ENCODE assay signal across 1 cellular context in the genomic region with DNA sequence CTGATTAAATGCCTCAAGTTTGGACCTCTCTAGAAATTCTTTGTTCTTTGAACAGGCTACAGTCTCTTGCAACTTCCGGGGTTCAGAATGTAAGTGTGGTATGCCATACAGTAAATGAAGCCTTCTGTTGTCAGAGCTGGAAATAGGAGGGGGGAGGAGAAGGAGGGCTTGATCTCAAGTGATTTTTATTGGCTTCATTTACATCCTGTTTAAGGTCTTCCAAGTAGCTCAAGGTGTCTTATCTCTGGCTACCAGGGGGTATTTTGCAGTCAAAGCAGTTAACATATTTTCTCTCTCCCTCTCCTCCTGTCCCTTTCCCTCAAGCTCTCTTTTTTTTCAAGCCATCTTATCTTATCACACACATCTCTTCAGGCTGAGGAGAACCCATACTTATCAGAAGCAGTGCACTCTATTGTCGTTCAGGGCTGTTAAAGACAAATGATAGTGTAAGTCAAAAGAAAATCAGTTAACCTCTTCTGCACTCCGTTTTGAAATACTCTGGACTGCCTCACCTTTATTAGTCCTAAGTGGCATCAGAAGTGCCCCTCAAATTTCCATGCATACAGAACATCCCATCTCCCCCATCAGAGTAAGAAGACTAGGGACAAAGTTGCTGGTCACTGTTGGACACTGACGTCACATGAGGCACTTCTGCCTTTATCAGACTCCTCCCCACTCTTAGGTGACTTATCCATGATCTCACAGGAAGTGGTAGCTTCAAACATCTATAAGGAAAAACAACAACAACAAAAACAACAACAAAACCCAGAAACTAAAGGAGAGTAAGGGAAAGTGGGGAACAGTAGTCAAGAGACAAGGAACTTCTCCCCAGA.
A peak's percentile ranks its signal among the peaks of the same experiment; 100 is the strongest.
TF ChIP-seq lines count a peak whose summit lies in the region.

No MANE protein-coding gene starts in this region.

TF ChIP-seq in K562, 482 proteins besides CTCF, POLR2A, EP300 and RAD21 (continued from another document and continues in another):
- TF ChIP-seq STAT6 (CRISPR knock-in tag; IDR thresholded peaks at IDR 0.05) (no peak), ZBTB5 (IDR thresholded peaks at IDR 0.05) (no peak), ZNF511 (CRISPR knock-in tag; IDR thresholded peaks at IDR 0.05) (no peak), TCF7L2 (IDR thresholded peaks at IDR 0.05; ENCODE audit: low read depth, low read length) (no peak), E4F1 (CRISPR knock-in tag; IDR thresholded peaks at IDR 0.05; ENCODE audit: borderline replicate concordance) (no peak), ZNF778 (CRISPR knock-in tag; IDR thresholded peaks at IDR 0.05) (no peak), CBFB (CRISPR knock-in tag; IDR thresholded peaks at IDR 0.05) (no peak), PYGO2 (tag; IDR thresholded peaks at IDR 0.05) (peak; percentile 85), ETV6 (IDR thresholded peaks at IDR 0.05; ENCODE audit: borderline replicate concordance in 1 of 2, low read depth in 2 of 2, low read length in 1 of 2) (no peak), ETV6 (CRISPR knock-in tag; IDR thresholded peaks at IDR 0.05; ENCODE audit: borderline replicate concordance) (no peak), ZNF695 (CRISPR knock-in tag; IDR thresholded peaks at IDR 0.05) (no peak), NFATC3 (IDR thresholded peaks at IDR 0.05) (no peak), RFX5 (IDR thresholded peaks at IDR 0.05; ENCODE audit: low read depth, low read length) (no peak), NR2C2 (CRISPR knock-in tag; IDR thresholded peaks at IDR 0.05) (no peak), NR2C2 (tag; IDR thresholded peaks at IDR 0.05) (no peak), RREB1 (CRISPR knock-in tag; IDR thresholded peaks at IDR 0.05) (no peak), CCAR2 (IDR thresholded peaks at IDR 0.05; ENCODE audit: low read depth, low read length) (no peak), E2F1 (CRISPR knock-in tag; IDR thresholded peaks at IDR 0.05) (no peak), GTF2E2 (tag; IDR thresholded peaks at IDR 0.05) (0 out of 2 replicates have a peak, but pooled peaks have one; percentile 41), RB1 (IDR thresholded peaks at IDR 0.05; ENCODE audit: low read depth) (no peak), CHD2 (IDR thresholded peaks at IDR 0.05; ENCODE audit: low read depth, low read length) (no peak), SRF (CRISPR knock-in tag; IDR thresholded peaks at IDR 0.05) (no peak), MTF1 (CRISPR knock-in tag; IDR thresholded peaks at IDR 0.05; ENCODE audit: borderline replicate concordance) (no peak), SMAD1 (IDR thresholded peaks at IDR 0.05; ENCODE audit: low read depth, low read length, partially characterized antibody) (no peak), GTF2F1 (IDR thresholded peaks at IDR 0.05; ENCODE audit: low read depth, low read length) (no peak), RBM25 (IDR thresholded peaks at IDR 0.05; ENCODE audit: low read depth, low read length, severe bottlenecking) (no peak), RBM15 (IDR thresholded peaks at IDR 0.05; ENCODE audit: insufficient read depth, low read length) (no peak), SFPQ (IDR thresholded peaks at IDR 0.05; ENCODE audit: low read depth, low read length) (no peak), NR3C1 (CRISPR knock-in tag; IDR thresholded peaks at IDR 0.05) (no peak), ZNF143 (CRISPR knock-in tag; IDR thresholded peaks at IDR 0.05) (no peak), SRSF3 (IDR thresholded peaks at IDR 0.05; ENCODE audit: insufficient read depth, low read length) (no peak), TCF3 (CRISPR knock-in tag; IDR thresholded peaks at IDR 0.05) (peak; percentile 83)
- TF ChIP-seq, protein P1, sequence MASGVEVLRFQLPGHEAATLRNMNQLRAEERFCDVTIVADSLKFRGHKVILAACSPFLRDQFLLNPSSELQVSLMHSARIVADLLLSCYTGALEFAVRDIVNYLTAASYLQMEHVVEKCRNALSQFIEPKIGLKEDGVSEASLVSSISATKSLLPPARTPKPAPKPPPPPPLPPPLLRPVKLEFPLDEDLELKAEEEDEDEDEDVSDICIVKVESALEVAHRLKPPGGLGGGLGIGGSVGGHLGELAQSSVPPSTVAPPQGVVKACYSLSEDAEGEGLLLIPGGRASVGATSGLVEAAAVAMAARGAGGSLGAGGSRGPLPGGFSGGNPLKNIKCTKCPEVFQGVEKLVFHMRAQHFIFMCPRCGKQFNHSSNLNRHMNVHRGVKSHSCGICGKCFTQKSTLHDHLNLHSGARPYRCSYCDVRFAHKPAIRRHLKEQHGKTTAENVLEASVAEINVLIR (CRISPR knock-in tag; IDR thresholded peaks at IDR 0.05), result peak; percentile 46; the same call in 1 of the 2 replicates
- TF ChIP-seq, protein P2, sequence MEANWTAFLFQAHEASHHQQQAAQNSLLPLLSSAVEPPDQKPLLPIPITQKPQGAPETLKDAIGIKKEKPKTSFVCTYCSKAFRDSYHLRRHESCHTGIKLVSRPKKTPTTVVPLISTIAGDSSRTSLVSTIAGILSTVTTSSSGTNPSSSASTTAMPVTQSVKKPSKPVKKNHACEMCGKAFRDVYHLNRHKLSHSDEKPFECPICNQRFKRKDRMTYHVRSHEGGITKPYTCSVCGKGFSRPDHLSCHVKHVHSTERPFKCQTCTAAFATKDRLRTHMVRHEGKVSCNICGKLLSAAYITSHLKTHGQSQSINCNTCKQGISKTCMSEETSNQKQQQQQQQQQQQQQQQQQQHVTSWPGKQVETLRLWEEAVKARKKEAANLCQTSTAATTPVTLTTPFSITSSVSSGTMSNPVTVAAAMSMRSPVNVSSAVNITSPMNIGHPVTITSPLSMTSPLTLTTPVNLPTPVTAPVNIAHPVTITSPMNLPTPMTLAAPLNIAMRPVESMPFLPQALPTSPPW (CRISPR knock-in tag; IDR thresholded peaks at IDR 0.05), result peak; percentile 80
